ENCODE assay signal across 25 cellular contexts in the genomic region with DNA sequence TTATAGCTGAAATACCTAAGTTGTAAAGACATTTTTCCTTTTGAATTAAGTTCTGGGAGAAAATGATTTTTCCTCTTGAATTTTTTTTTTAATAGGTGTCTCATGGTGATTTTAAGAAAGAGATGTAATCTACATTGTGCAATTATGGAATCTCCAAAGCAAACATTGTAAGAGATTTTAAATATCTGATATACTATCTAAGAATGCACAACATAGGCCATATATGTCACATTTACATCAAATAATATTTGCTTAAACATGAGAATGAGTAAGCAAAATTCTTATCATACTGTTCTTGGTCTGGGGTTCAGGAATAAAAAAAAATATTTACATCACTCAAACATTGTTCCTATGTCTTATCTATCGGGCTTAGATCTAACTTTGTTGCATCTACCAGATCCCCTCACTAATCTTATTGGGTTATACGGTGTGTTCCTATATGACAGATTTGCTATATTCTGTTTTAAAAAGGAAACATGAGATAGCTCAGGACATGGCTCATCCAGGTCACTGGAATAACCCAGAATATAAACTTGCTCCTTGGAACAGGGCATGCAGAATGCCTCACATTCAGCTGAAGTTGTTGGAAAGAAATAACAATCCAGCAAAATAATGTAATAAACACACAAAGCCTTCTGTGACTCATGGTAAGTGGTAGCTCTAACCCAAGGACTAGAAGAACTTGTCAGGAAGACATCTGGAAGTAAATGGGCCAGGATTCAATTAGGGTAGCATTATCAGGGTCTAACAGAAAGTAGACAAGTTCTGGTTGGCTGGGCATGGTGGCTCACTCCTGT.
"Had no signal": no experiment of that assay in that cellular context is flagged by ENCODE, and none has a peak within 500 bp of the region (broad histone marks: within the 10 kb centered on the region; RNA-seq: fewer than 3 reads in every experiment).

No MANE protein-coding gene starts in this region.

- ATAC-seq: naive thymus-derived CD8-positive, alpha-beta T cell; pancreas; right cardiac atrium; stimulated activated effector memory CD8-positive, alpha-beta T cell treated with anti-CD3 and anti-CD28 coated beads, Interleukin-12 subunit alpha, Interleukin-12 subunit beta, amount 100 ng/mL, for 72 hours; upper lobe of right lung had no signal

- H3K27ac Mint-ChIP-seq: naive thymus-derived CD8-positive, alpha-beta T cell; nephron; stimulated activated effector memory CD8-positive, alpha-beta T cell treated with anti-CD3 and anti-CD28 coated beads, Interleukin-12 subunit alpha, Interleukin-12 subunit beta, amount 100 ng/mL, for 72 hours; stimulated activated naive CD8-positive, alpha-beta T cell treated with anti-CD3 and anti-CD28 coated beads, Interleukin-15, Interleukin-2, amounts not matched to agents 100 ng/mL and 50 ng/mL, for 24 hours had no signal

- H3K4me3 Mint-ChIP-seq: naive thymus-derived CD8-positive, alpha-beta T cell; nephron; neural crest cell; stimulated activated effector memory CD8-positive, alpha-beta T cell treated with anti-CD3 and anti-CD28 coated beads, Interleukin-12 subunit alpha, Interleukin-12 subunit beta, amount 100 ng/mL, for 72 hours; stimulated activated naive CD8-positive, alpha-beta T cell treated with anti-CD3 and anti-CD28 coated beads, Interleukin-15, Interleukin-2, amounts not matched to agents 100 ng/mL and 50 ng/mL, for 24 hours had no signal

- H3K9me3 ChIP-seq: left ventricle myocardium inferior, pancreas, prostate gland, sigmoid colon, spleen, suprapubic skin, thoracic aorta, tibial artery, upper lobe of right lung had no signal

- DNase-seq: islet precursor cell; left ventricle myocardium inferior; naive thymus-derived CD8-positive, alpha-beta T cell; nucleus accumbens; pancreas; posterior cingulate gyrus; retina; right cardiac atrium; sigmoid colon; small intestine; spleen; stimulated activated CD4-positive, alpha-beta T cell treated with anti-CD3 and anti-CD28 coated beads, Interleukin-4, amount 100 ng/mL, for 24 hours; stimulated activated naive CD4-positive, alpha-beta T cell; tibial artery; trophoblast cell; upper lobe of right lung had no signal

- H3K36me3 Mint-ChIP-seq: naive thymus-derived CD8-positive, alpha-beta T cell; stimulated activated effector memory CD8-positive, alpha-beta T cell treated with anti-CD3 and anti-CD28 coated beads, Interleukin-12 subunit alpha, Interleukin-12 subunit beta, amount 100 ng/mL, for 72 hours had no signal

- H3K9me3 Mint-ChIP-seq: nephron; neural crest cell; stimulated activated naive CD8-positive, alpha-beta T cell treated with anti-CD3 and anti-CD28 coated beads, Interleukin-15, Interleukin-2, amounts not matched to agents 100 ng/mL and 50 ng/mL, for 24 hours had no signal

- H3K4me3 ChIP-seq: hepatocyte, left ventricle myocardium inferior, lung, pancreas, prostate gland, sigmoid colon, spleen, suprapubic skin, thoracic aorta, tibial artery, upper lobe of right lung had no signal

- H3K27me3 Mint-ChIP-seq: naive thymus-derived CD8-positive, alpha-beta T cell; stimulated activated naive CD8-positive, alpha-beta T cell treated with anti-CD3 and anti-CD28 coated beads, Interleukin-15, Interleukin-2, amounts not matched to agents 100 ng/mL and 50 ng/mL, for 24 hours had no signal

- H3K4me1 Mint-ChIP-seq: naive thymus-derived CD8-positive, alpha-beta T cell; nephron; neural crest cell; stimulated activated effector memory CD8-positive, alpha-beta T cell treated with anti-CD3 and anti-CD28 coated beads, Interleukin-12 subunit alpha, Interleukin-12 subunit beta, amount 100 ng/mL, for 72 hours had no signal

- H3K4me1 ChIP-seq: left ventricle myocardium inferior, pancreas, prostate gland, sigmoid colon, spleen, suprapubic skin, tibial artery, upper lobe of right lung had no signal

- H3K27me3 ChIP-seq: hepatocyte, pancreas, sigmoid colon, spleen, suprapubic skin, tibial artery, upper lobe of right lung had no signal

- H3K36me3 ChIP-seq: left ventricle myocardium inferior, pancreas, prostate gland, sigmoid colon, spleen, suprapubic skin, thoracic aorta, tibial artery, upper lobe of right lung had no signal
